Comparison of ENCODE assay signal across 26 cellular contexts in genomic region chrX:129427267-129427666, GRCh38.
DNase-seq lines count a peak whose midpoint lies in the region; ATAC-seq, FAIRE-seq and TF ChIP-seq lines count a peak whose summit lies in the region.
"Had no signal": no experiment of that assay in that cellular context is flagged by ENCODE, and none has a peak within 500 bp of the region (broad histone marks: within the 10 kb centered on the region; RNA-seq: fewer than 3 reads in every experiment).

No MANE protein-coding gene starts in this region.

- FAIRE-seq in HepG2 (lab: Jason Lieb, UNC): no peak
- FAIRE-seq: frontal cortex, GM12892, islet of Langerhans, small intestine had no signal

- no CpG with 5 or more reads among the region's 1 CpG for WGBS in HepG2 (ENCODE audit: low lambda C conversion rate)
- no CpG with 5 or more reads among the region's 1 CpG for WGBS in right lobe of liver (ENCODE audit: insufficient coverage, low coverage, low lambda C conversion rate, missing lambda C conversion rate)

- intact Hi-C loops in HepG2 (cut with micrococcal nuclease; ENCODE audit: unreplicated experiment) (no loop called here), right lobe of liver (cut with DNase I) (no loop called here), MCF 10A (cut with micrococcal nuclease) (no loop called here)

- H3K4me3 Mint-ChIP-seq in progenitor cell of endocrine pancreas (ENCODE audit: low read depth) (no peak overlapping the region), MCF 10A (ENCODE audit: unreplicated experiment) (no peak overlapping the region)
- H3K4me3 Mint-ChIP-seq: activated CD4-positive, alpha-beta memory T cell treated with anti-CD3 and anti-CD28 coated beads, Interleukin-2, amount 10 ng/mL, durations not matched to agents 7 days and 5 days; brain; stimulated activated naive B cell treated with anti-CD40 and anti-IgM and Interleukin-4, amounts not matched to agents 10 μg/mL and 1 μg/mL and 100 μg/mL, for 72 hours; WTC11 had no signal

- H3K9me2 ChIP-seq in Loucy (replicated peaks; ENCODE audit: low read depth, low read length): no peaks in the 10 kb centered on the region

- H3F3A ChIP-seq in Loucy (ENCODE audit: low read depth): no peaks in the 10 kb centered on the region

- H3K79me2 ChIP-seq in HepG2 (ENCODE audit: insufficient read depth, low read length) (no peaks in the 10 kb centered on the region), Loucy (ENCODE audit: insufficient read depth, low read length) (no peaks in the 10 kb centered on the region)

- H3K9me3 Mint-ChIP-seq in progenitor cell of endocrine pancreas (ENCODE audit: low read depth) (peaks cover 69% of the 10 kb centered on the region), MCF 10A (ENCODE audit: unreplicated experiment) (peaks cover 14% of the 10 kb centered on the region)
- H3K9me3 Mint-ChIP-seq: activated CD4-positive, alpha-beta memory T cell treated with anti-CD3 and anti-CD28 coated beads, Interleukin-2, amount 10 ng/mL, durations not matched to agents 7 days and 5 days had no signal

- POLR2A ChIA-PET in HepG2 (lab: Yijun Ruan, JAX): no interaction called here
- POLR2A ChIA-PET in MCF 10A (lab: Yijun Ruan, JAX): no interaction called here

- no peak overlapping the region for H3K4me3 ChIP-seq in HepG2 (replicated peaks in 1 of 3; ENCODE audit: insufficient read depth in 1 of 3, low read depth in 2 of 3, low read length in 3 of 3)
- no peak overlapping the region for H3K4me3 ChIP-seq in right lobe of liver
- no peak overlapping the region for H3K4me3 ChIP-seq in Loucy (ENCODE audit: low read length, poor library complexity, severe bottlenecking)
- H3K4me3 ChIP-seq: BLaER1 treated with 17β-estradiol and CSF1 and Interleukin-3, amounts not matched to agents 10 nM and 100 nM; SK-N-MC; testis had no signal

- no peaks in the 10 kb centered on the region for H3K4me1 Mint-ChIP-seq in progenitor cell of endocrine pancreas (ENCODE audit: low read depth)
- H3K4me1 Mint-ChIP-seq in MCF 10A (ENCODE audit: insufficient read depth, unreplicated experiment): no peaks in the 10 kb centered on the region
- H3K4me1 Mint-ChIP-seq: activated CD4-positive, alpha-beta memory T cell treated with anti-CD3 and anti-CD28 coated beads, Interleukin-2, amount 10 ng/mL, durations not matched to agents 7 days and 5 days; brain; stimulated activated naive B cell treated with anti-CD40 and anti-IgM and Interleukin-4, amounts not matched to agents 10 μg/mL and 1 μg/mL and 100 μg/mL, for 72 hours; WTC11 had no signal

- H2AFZ ChIP-seq in HepG2 (ENCODE audit: low read length) (no peak overlapping the region), Loucy (ENCODE audit: low read length) (no peak overlapping the region)

- no peak for TF ChIP-seq RAD21 in HepG2 (CRISPR knock-in tag; IDR thresholded peaks at IDR 0.05)

- H3K9me3 ChIP-seq in HepG2 (ENCODE audit: low read length) (peaks cover 7% of the 10 kb centered on the region; the same call in 1 of the 2 replicates), right lobe of liver (peaks cover 0 to 6% (median 2%) of the 10 kb centered on the region in 4 donors), Loucy (ENCODE audit: insufficient read depth, low read depth, low read length) (no peaks in the 10 kb centered on the region)
- H3K9me3 ChIP-seq: testis had no signal

- H3K36me3 Mint-ChIP-seq in progenitor cell of endocrine pancreas (ENCODE audit: insufficient read depth) (peaks cover 66% of the 10 kb centered on the region), MCF 10A (ENCODE audit: insufficient read depth, unreplicated experiment) (no peaks in the 10 kb centered on the region)
- H3K36me3 Mint-ChIP-seq: stimulated activated naive B cell treated with anti-CD40 and anti-IgM and Interleukin-4, amounts not matched to agents 10 μg/mL and 1 μg/mL and 100 μg/mL, for 72 hours had no signal

- H3K27me3 ChIP-seq in HepG2 (ENCODE audit: control insufficient read depth in 1 of 2, insufficient read depth in 2 of 2, low read length in 2 of 2) (no peaks in the 10 kb centered on the region), right lobe of liver (no peaks in the 10 kb centered on the region), Loucy (ENCODE audit: insufficient read depth, low read length, poor library complexity, severe bottlenecking) (no peaks in the 10 kb centered on the region)
- H3K27me3 ChIP-seq: testis had no signal

- in situ Hi-C loops in HepG2 (cut with HindIII; ENCODE audit: extremely low pct_ligation_motif_present, low pct_unique_long_range_greater_than_20kb): no loop called here

- DNase-seq in HepG2 (ENCODE audit: low spot score) (no peak), right lobe of liver (no peak), progenitor cell of endocrine pancreas (ENCODE audit: low spot score, unreplicated experiment) (no peak), cortex of kidney (lab: John Stamatoyannopoulos, UW) (no peak), NCI-H1930 (lab: John Stamatoyannopoulos, UW) (no peak), MCF 10A (ENCODE audit: unreplicated experiment) (no peak)
- DNase-seq: activated CD4-positive, alpha-beta memory T cell treated with anti-CD3 and anti-CD28 coated beads, Interleukin-2, amount 10 ng/mL, durations not matched to agents 7 days and 5 days; activated gamma-delta T cell treated with Interleukin-2 at 50 U/mL for 16 hours; effector memory CD4-positive, alpha-beta T cell; hypothalamus; KBM-7; NCI-H1105 treated with DMSO at 0.1 percent for 48 hours; NCI-H510A treated with DMSO at 0.1 percent for 48 hours; small intestine; stimulated activated naive B cell treated with anti-CD40 and anti-IgM and Interleukin-4, amounts not matched to agents 10 μg/mL and 1 μg/mL and 100 μg/mL, for 72 hours; testis had no signal

- ATAC-seq in HepG2: peak; percentile 85
- no peak for ATAC-seq in right lobe of liver
- peak; percentile 56 for ATAC-seq in GM21786 (IDR thresholded peaks at IDR 0.05; ENCODE audit: unreplicated experiment)
- ATAC-seq: esophagus mucosa, WTC11 had no signal

- H3K4me2 ChIP-seq in HepG2 (ENCODE audit: low read depth, low read length): no peak overlapping the region
- H3K4me2 ChIP-seq in Loucy (ENCODE audit: low read depth, low read length, poor library complexity, severe bottlenecking): no peak overlapping the region
- H3K4me2 ChIP-seq: BLaER1 treated with 17β-estradiol and CSF1 and Interleukin-3, amounts not matched to agents 10 nM and 100 nM had no signal

- CTCF ChIA-PET in HepG2 (lab: Yijun Ruan, JAX; ENCODE audit: low intra/inter-chr PET ratio, low total read pairs) (no interaction called here), MCF 10A (lab: Yijun Ruan, JAX) (no interaction called here)

- H3K27me3 Mint-ChIP-seq in progenitor cell of endocrine pancreas (no peaks in the 10 kb centered on the region), MCF 10A (ENCODE audit: insufficient read depth, unreplicated experiment) (peaks cover 8% of the 10 kb centered on the region)

- no peak overlapping the region for H3K27ac ChIP-seq in HepG2 (ENCODE audit: extremely low read length, insufficient read depth, low read length)
- H3K27ac ChIP-seq in right lobe of liver: no peak overlapping the region
- H3K27ac ChIP-seq: BLaER1 treated with 17β-estradiol and CSF1 and Interleukin-3, amounts not matched to agents 10 nM and 100 nM; SK-N-MC; testis had no signal

- TF ChIP-seq EP300 in HepG2 (IDR thresholded peaks at IDR 0.05; ENCODE audit: low read depth in 2 of 2, low read length in 2 of 2) (no peak), HepG2 (CRISPR knock-in tag; IDR thresholded peaks at IDR 0.05; ENCODE audit: borderline replicate concordance) (no peak)

- H3K36me3 ChIP-seq in HepG2 (replicated peaks in 1 of 2; ENCODE audit: control insufficient read depth in 1 of 2, insufficient read depth in 2 of 2, low read length in 2 of 2) (peaks cover 0 to 16% of the 10 kb centered on the region in 2 experiments; a peak in 2 of 5 replicates), right lobe of liver (no peaks in the 10 kb centered on the region), Loucy (ENCODE audit: insufficient read depth, low read length) (no peaks in the 10 kb centered on the region)
- H3K36me3 ChIP-seq: BLaER1 treated with 17β-estradiol and CSF1 and Interleukin-3, amounts not matched to agents 10 nM and 100 nM had no signal

- H4K20me1 ChIP-seq in HepG2 (ENCODE audit: insufficient read depth, low read length): no peaks in the 10 kb centered on the region
- no peaks in the 10 kb centered on the region for H4K20me1 ChIP-seq in Loucy (ENCODE audit: insufficient read depth, low read length, poor library complexity, severe bottlenecking)
- H4K20me1 ChIP-seq: BLaER1 treated with 17β-estradiol and CSF1 and Interleukin-3, amounts not matched to agents 10 nM and 100 nM had no signal

- H3K4me1 ChIP-seq in HepG2 (ENCODE audit: insufficient read depth, low read length) (peaks cover under 1% of the 10 kb centered on the region), right lobe of liver (no peaks in the 10 kb centered on the region), Loucy (ENCODE audit: insufficient read depth, low read length, poor library complexity, severe bottlenecking) (peaks cover 4% of the 10 kb centered on the region)
- H3K4me1 ChIP-seq: BLaER1 treated with 17β-estradiol and CSF1 and Interleukin-3, amounts not matched to agents 10 nM and 100 nM; testis had no signal

- peak; percentile 35; the same call in 1 of the 2 replicates for TF ChIP-seq CTCF in HepG2 (CRISPR knock-in tag; IDR thresholded peaks at IDR 0.05)
- no peak for TF ChIP-seq CTCF in right lobe of liver (IDR thresholded peaks at IDR 0.05)
- peak; percentile 58 for TF ChIP-seq CTCF in Loucy (conservative IDR thresholded peaks at IDR 0.05; ENCODE audit: low read length)
- no peak for TF ChIP-seq CTCF in progenitor cell of endocrine pancreas (IDR thresholded peaks at IDR 0.05; ENCODE audit: unreplicated experiment)
- no peak for TF ChIP-seq CTCF in MCF 10A (IDR thresholded peaks at IDR 0.05; ENCODE audit: unreplicated experiment)

- peak overlapping the region; percentile 52 for H3K27ac Mint-ChIP-seq in progenitor cell of endocrine pancreas
- no peak overlapping the region for H3K27ac Mint-ChIP-seq in MCF 10A (ENCODE audit: low read depth, unreplicated experiment)
- H3K27ac Mint-ChIP-seq: activated CD4-positive, alpha-beta memory T cell treated with anti-CD3 and anti-CD28 coated beads, Interleukin-2, amount 10 ng/mL, durations not matched to agents 7 days and 5 days; brain; stimulated activated naive B cell treated with anti-CD40 and anti-IgM and Interleukin-4, amounts not matched to agents 10 μg/mL and 1 μg/mL and 100 μg/mL, for 72 hours; WTC11 had no signal

- H3K9ac ChIP-seq in HepG2 (ENCODE audit: insufficient read depth, low read depth, low read length) (no peak overlapping the region), Loucy (ENCODE audit: low read depth, low read length, poor library complexity, severe bottlenecking) (no peak overlapping the region)
- H3K9ac ChIP-seq: BLaER1 treated with 17β-estradiol and CSF1 and Interleukin-3, amounts not matched to agents 10 nM and 100 nM had no signal

- no peak for TF ChIP-seq POLR2A in HepG2 (IDR thresholded peaks at IDR 0.05; ENCODE audit: insufficient read depth in 1 of 2, low read depth in 2 of 2, low read length in 2 of 2)
- no peak for TF ChIP-seq POLR2A in right lobe of liver (IDR thresholded peaks at IDR 0.05)

- no TSS peak for BruUV-seq in HepG2 (replicated peaks; lab: Mats Ljungman, UMichigan)
- no TSS peak for BruUV-seq in MCF 10A (replicated peaks; lab: Mats Ljungman, UMichigan)

Comparison
In these comparisons a context has a peak if more than half of its experiments do, and no peak if none do; other contexts are left out.
1. ATAC-seq: peak in HepG2 (single experiment) and GM21786 (single experiment); none in right lobe of liver (0 of 4).
2. CTCF ChIP-seq: peak in HepG2 (single experiment) and Loucy (single experiment); none in right lobe of liver (0 of 4), progenitor cell of endocrine pancreas (single experiment) and MCF 10A (single experiment).